In genomic region chr5:134504629-134505300, GRCh38 we compare ENCODE assay signal across 14 cellular contexts. TPM values are rescaled to one million over a fixed set of nuclear protein-coding genes. Genes with fewer than 3 reads are reported as not detected.
DNase-seq lines count a peak whose midpoint lies in the region; ATAC-seq, FAIRE-seq and TF ChIP-seq lines count a peak whose summit lies in the region.
"Had no signal": no experiment of that assay in that cellular context is flagged by ENCODE, and none has a peak within 500 bp of the region (broad histone marks: within the 10 kb centered on the region; RNA-seq: fewer than 3 reads in every experiment).

No MANE protein-coding gene starts in this region.

- no peaks in the 10 kb centered on the region for H3K27me3 Mint-ChIP-seq in activated T-helper 1 cell treated with anti-CD3 and anti-CD28 coated beads, Interleukin-12 subunit alpha, Interleukin-12 subunit beta, Interleukin-2, Interleukin-4 antibody, amounts not matched to agents 30 ng/mL and 10 ng/mL and 1 ng/mL, durations not matched to agents 14 hours and 24 hours and 36 hours (ENCODE audit: insufficient read depth)
- H3K27me3 Mint-ChIP-seq: stimulated activated memory B cell treated with anti-CD40 and anti-IgM and Interleukin-4, amounts not matched to agents 10 μg/mL and 1 μg/mL and 100 μg/mL, for 72 hours had no signal

- H3K18ac ChIP-seq in mesendoderm (ENCODE audit: low read length) = no peak overlapping the region

- H3K9ac ChIP-seq in BLaER1 (0 out of 2 replicates have a peak overlapping the region, but pooled peaks have one; percentile 67), mesendoderm (ENCODE audit: low read length) (no peak overlapping the region), MM.1S (ENCODE audit: low read length) (no peak overlapping the region)

- H2AFZ ChIP-seq in MM.1S (ENCODE audit: low read length) = no peak overlapping the region

- no peak overlapping the region for H2AK5ac ChIP-seq in mesendoderm (ENCODE audit: low read length)

- no peaks in the 10 kb centered on the region for H3K9me3 Mint-ChIP-seq in activated T-helper 1 cell treated with anti-CD3 and anti-CD28 coated beads, Interleukin-12 subunit alpha, Interleukin-12 subunit beta, Interleukin-2, Interleukin-4 antibody, amounts not matched to agents 30 ng/mL and 10 ng/mL and 1 ng/mL, durations not matched to agents 14 hours and 24 hours and 36 hours
- H3K9me3 Mint-ChIP-seq: stimulated activated memory B cell treated with anti-CD40 and anti-IgM and Interleukin-4, amounts not matched to agents 10 μg/mL and 1 μg/mL and 100 μg/mL, for 72 hours had no signal

- ATAC-seq in HG02588 (IDR thresholded peaks at IDR 0.05; ENCODE audit: unreplicated experiment) = no peak
- ATAC-seq: pancreas; stimulated activated memory B cell treated with anti-CD40 and anti-IgM and Interleukin-4, amounts not matched to agents 10 μg/mL and 1 μg/mL and 100 μg/mL, for 72 hours had no signal

- H3K27ac ChIP-seq in 22Rv1 (peak overlapping the region; percentile 81; the same call in 1 of the 2 replicates), BLaER1 (no peak overlapping the region), mesendoderm (ENCODE audit: low read depth, low read length) (no peak overlapping the region), MM.1S (ENCODE audit: low read length) (no peak overlapping the region)

- H3K27me3 ChIP-seq in BLaER1 = peaks cover 6% of the 10 kb centered on the region; the same call in 1 of the 2 replicates
- no peaks in the 10 kb centered on the region for H3K27me3 ChIP-seq in mesendoderm (ENCODE audit: insufficient read depth, low read length, poor library complexity)
- no peaks in the 10 kb centered on the region for H3K27me3 ChIP-seq in MM.1S (replicated peaks; ENCODE audit: insufficient read depth, low read length)
- H3K27me3 ChIP-seq: MG63, pancreas had no signal

- H3K79me1 ChIP-seq in mesendoderm (ENCODE audit: low read length) = no peaks in the 10 kb centered on the region

- peak overlapping the region; percentile 96 for H3K27ac Mint-ChIP-seq in activated T-helper 1 cell treated with anti-CD3 and anti-CD28 coated beads, Interleukin-12 subunit alpha, Interleukin-12 subunit beta, Interleukin-2, Interleukin-4 antibody, amounts not matched to agents 30 ng/mL and 10 ng/mL and 1 ng/mL, durations not matched to agents 14 hours and 24 hours and 36 hours

- DNase-seq in activated T-helper 1 cell treated with anti-CD3 and anti-CD28 coated beads, Interleukin-12 subunit alpha, Interleukin-12 subunit beta, Interleukin-2, Interleukin-4 antibody, amounts not matched to agents 30 ng/mL and 10 ng/mL and 1 ng/mL, durations not matched to agents 14 hours and 24 hours and 36 hours (ENCODE audit: low spot score) = no peak
- DNase-seq in mesendoderm (no peak), MM.1S (no peak), urothelium cell line (ENCODE audit: low spot score) (no peak)
- DNase-seq: activated CD4-positive, CD25-positive, alpha-beta regulatory T cell treated with anti-CD3 and anti-CD28 coated beads, Interleukin-2, amount 50 U/mL, for 72 hours; activated naive CD4-positive, alpha-beta T cell treated with Interleukin-2 at 50 U/mL for 16 hours; NCI-H2171 treated with DMSO at 0.1 percent for 48 hours; pancreas; stimulated activated CD4-positive, alpha-beta T cell treated with anti-CD3 and anti-CD28 coated beads, Interleukin-2, amount 100 ng/mL, for 48 hours had no signal

- H3K9me2 ChIP-seq in MM.1S (replicated peaks; ENCODE audit: insufficient read depth, low read length) = no peaks in the 10 kb centered on the region

- intact Hi-C loops in activated T-helper 1 cell treated with anti-CD3 and anti-CD28 coated beads, Interleukin-12 subunit alpha, Interleukin-12 subunit beta, Interleukin-2, Interleukin-4 antibody, amounts not matched to agents 30 ng/mL and 10 ng/mL and 1 ng/mL, durations not matched to agents 14 hours and 24 hours and 36 hours (cut with micrococcal nuclease) = loop anchor here (5.0 kb wide), 1 partner anchor 67 kb away; no protein-coding TSS in a partner anchor

- peaks cover 54% of the 10 kb centered on the region for H3K4me1 ChIP-seq in BLaER1
- H3K4me1 ChIP-seq in mesendoderm (ENCODE audit: control insufficient read depth, low read depth, low read length) = peaks cover 12% of the 10 kb centered on the region
- H3K4me1 ChIP-seq in MM.1S (ENCODE audit: low read length) = peaks cover 12% of the 10 kb centered on the region

- H3K36me3 Mint-ChIP-seq in activated T-helper 1 cell treated with anti-CD3 and anti-CD28 coated beads, Interleukin-12 subunit alpha, Interleukin-12 subunit beta, Interleukin-2, Interleukin-4 antibody, amounts not matched to agents 30 ng/mL and 10 ng/mL and 1 ng/mL, durations not matched to agents 14 hours and 24 hours and 36 hours (ENCODE audit: low read depth) = no peaks in the 10 kb centered on the region
- H3K36me3 Mint-ChIP-seq: stimulated activated memory B cell treated with anti-CD40 and anti-IgM and Interleukin-4, amounts not matched to agents 10 μg/mL and 1 μg/mL and 100 μg/mL, for 72 hours had no signal

- H4K20me1 ChIP-seq in BLaER1 (no peaks in the 10 kb centered on the region), MM.1S (ENCODE audit: insufficient read depth, low read length) (no peaks in the 10 kb centered on the region)

- no CpG with 5 or more reads among the region's 12 CpGs for WGBS in mesendoderm (ENCODE audit: extremely low coverage, insufficient coverage, low lambda C conversion rate)

- H3K4ac ChIP-seq in mesendoderm (ENCODE audit: low read depth, low read length) = no peak overlapping the region

- no peaks in the 10 kb centered on the region for H3K79me2 ChIP-seq in mesendoderm (ENCODE audit: control insufficient read depth, insufficient read depth, low read length)
- no peaks in the 10 kb centered on the region for H3K79me2 ChIP-seq in MM.1S (ENCODE audit: low read length)

- H3K23ac ChIP-seq in mesendoderm (ENCODE audit: low read length) = no peak overlapping the region

- no peaks in the 10 kb centered on the region for H3K9me3 ChIP-seq in BLaER1
- no peaks in the 10 kb centered on the region for H3K9me3 ChIP-seq in MM.1S (replicated peaks; ENCODE audit: insufficient read depth, low read length)
- H3K9me3 ChIP-seq: MG63, pancreas had no signal

- no peak overlapping the region for H2BK120ac ChIP-seq in mesendoderm (ENCODE audit: low read depth, low read length)

- H4K5ac ChIP-seq in mesendoderm (ENCODE audit: low read length) = no peak overlapping the region

- peak overlapping the region; percentile 53 for H3K56ac ChIP-seq in mesendoderm (ENCODE audit: low read length)

- H3K4me3 Mint-ChIP-seq in activated T-helper 1 cell treated with anti-CD3 and anti-CD28 coated beads, Interleukin-12 subunit alpha, Interleukin-12 subunit beta, Interleukin-2, Interleukin-4 antibody, amounts not matched to agents 30 ng/mL and 10 ng/mL and 1 ng/mL, durations not matched to agents 14 hours and 24 hours and 36 hours = no peak overlapping the region
- H3K4me3 Mint-ChIP-seq: stimulated activated memory B cell treated with anti-CD40 and anti-IgM and Interleukin-4, amounts not matched to agents 10 μg/mL and 1 μg/mL and 100 μg/mL, for 72 hours had no signal

- H3K4me2 ChIP-seq in BLaER1 (peak overlapping the region; percentile 94), mesendoderm (ENCODE audit: low read length) (no peak overlapping the region), MM.1S (ENCODE audit: low read depth, low read length) (no peak overlapping the region)

- TF ChIP-seq CTCF in 22Rv1 (IDR thresholded peaks at IDR 0.05) (no peak), MM.1S (IDR thresholded peaks at IDR 0.05; ENCODE audit: low read length) (no peak)

- H4K8ac ChIP-seq in mesendoderm (ENCODE audit: low read depth, low read length) = no peak overlapping the region

- H2BK5ac ChIP-seq in mesendoderm (ENCODE audit: low read length) = no peak overlapping the region

- H3F3A ChIP-seq in MM.1S (ENCODE audit: insufficient read depth, low read length) = peaks cover 6% of the 10 kb centered on the region; the same call in 1 of the 2 replicates

- no peak for FAIRE-seq in urothelium cell line (lab: Jason Lieb, UNC)
- FAIRE-seq: pancreas had no signal

- H3K36me3 ChIP-seq in BLaER1 (no peaks in the 10 kb centered on the region), mesendoderm (ENCODE audit: control insufficient read depth, insufficient read depth, low read length) (no peaks in the 10 kb centered on the region), MM.1S (replicated peaks; ENCODE audit: insufficient read depth, low read length) (no peaks in the 10 kb centered on the region)
- H3K36me3 ChIP-seq: pancreas had no signal

- H3K4me1 Mint-ChIP-seq in activated T-helper 1 cell treated with anti-CD3 and anti-CD28 coated beads, Interleukin-12 subunit alpha, Interleukin-12 subunit beta, Interleukin-2, Interleukin-4 antibody, amounts not matched to agents 30 ng/mL and 10 ng/mL and 1 ng/mL, durations not matched to agents 14 hours and 24 hours and 36 hours (ENCODE audit: low read depth) = peaks cover 54% of the 10 kb centered on the region

- H2BK15ac ChIP-seq in mesendoderm (replicated peaks; ENCODE audit: low read depth) = no peak overlapping the region

- H3K4me3 ChIP-seq in BLaER1 (no peak overlapping the region), mesendoderm (ENCODE audit: low read length) (no peak overlapping the region), MM.1S (ENCODE audit: low read length) (no peak overlapping the region)
- H3K4me3 ChIP-seq: MG63, pancreas had no signal

RNA-seq across cellular contexts. Expression of gene JADE2, which starts 20.7 kb away (rescaled TPM):
- 70.2 and 74.3 TPM in 2 replicates for total RNA-seq in activated T-helper 1 cell treated with anti-CD3 and anti-CD28 coated beads, Interleukin-12 subunit alpha, Interleukin-12 subunit beta, Interleukin-2, Interleukin-4 antibody, amounts not matched to agents 30 ng/mL and 10 ng/mL and 1 ng/mL, durations not matched to agents 14 hours and 24 hours and 36 hours
- 36.2 TPM for polyA plus RNA-seq in mesendoderm (2013, experiment 1 of 2)
- 36.7 TPM for polyA plus RNA-seq in mesendoderm (2013, experiment 2 of 2)
